16 cellular contexts compared by ENCODE assay signal in the genomic region with DNA sequence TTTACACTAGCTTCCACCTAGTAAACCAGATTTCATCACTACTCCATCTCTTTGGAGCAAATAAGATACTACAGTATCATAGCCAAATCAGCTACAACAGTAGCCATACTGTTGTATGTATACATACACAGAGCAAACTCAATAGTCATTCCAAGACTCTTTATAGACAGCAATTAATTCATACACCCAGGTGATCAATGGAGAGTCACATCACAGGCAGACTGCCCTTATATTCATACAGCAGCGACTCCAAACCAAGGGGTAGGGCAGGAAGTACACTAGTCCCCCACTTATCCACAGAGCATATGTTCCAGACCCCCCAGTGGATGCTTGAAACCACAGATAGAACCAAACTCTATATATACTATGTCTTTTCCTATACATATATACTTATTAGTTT.
A peak's percentile ranks its signal among the peaks of the same experiment; 100 is the strongest.
DNase-seq lines count a peak whose midpoint lies in the region; ATAC-seq and TF ChIP-seq lines count a peak whose summit lies in the region.
"Had no signal": no experiment of that assay in that cellular context is flagged by ENCODE, and none has a peak within 500 bp of the region (broad histone marks: within the 10 kb centered on the region; RNA-seq: fewer than 3 reads in every experiment).

No MANE protein-coding gene starts in this region.

- H3K9me3 Mint-ChIP-seq in CD4-positive, CD25-positive, alpha-beta regulatory T cell = peaks cover 0 to 1% (median 0%) of the 10 kb centered on the region in 7 donors
- H3K9me3 Mint-ChIP-seq in immature natural killer cell = no peaks in the 10 kb centered on the region
- no peaks in the 10 kb centered on the region for H3K9me3 Mint-ChIP-seq in chondrocyte (ENCODE audit: low read depth)
- H3K9me3 Mint-ChIP-seq: endodermal cell had no signal

- H3K27me3 Mint-ChIP-seq in CD4-positive, CD25-positive, alpha-beta regulatory T cell = no peaks in the 10 kb centered on the region
- H3K27me3 Mint-ChIP-seq in immature natural killer cell (ENCODE audit: low read depth in 3 of 3) (peaks cover 0 to 2% (median 0%) of the 10 kb centered on the region in 3 donors), chondrocyte (ENCODE audit: low read depth) (no peaks in the 10 kb centered on the region)

- CTCF ChIA-PET in HEK293T (lab: Yijun Ruan, JAX) = interaction anchor here (1.7 kb wide), 1 partner anchor 180 kb away, joined by 6 read pairs; no protein-coding TSS in a partner anchor

- H3K27ac Mint-ChIP-seq in CD4-positive, CD25-positive, alpha-beta regulatory T cell = peak overlapping the region; percentile 43 to 85 (median 78)
- H3K27ac Mint-ChIP-seq in immature natural killer cell (peak overlapping the region; percentile 73 to 92 (median 84)), chondrocyte (ENCODE audit: unreplicated experiment) (no peak overlapping the region)
- H3K27ac Mint-ChIP-seq: endodermal cell had no signal

- no peaks in the 10 kb centered on the region for H3K36me3 ChIP-seq in CD4-positive, CD25-positive, alpha-beta regulatory T cell (ENCODE audit: control insufficient read depth, insufficient read depth, low read length)
- H3K36me3 ChIP-seq in KOPT-K1 (ENCODE audit: insufficient read depth, low read length) = no peaks in the 10 kb centered on the region
- H3K36me3 ChIP-seq: SJCRH30 had no signal

- H3K27me3 ChIP-seq in CD4-positive, CD25-positive, alpha-beta regulatory T cell (ENCODE audit: control insufficient read depth, insufficient read depth, low read length) = no peaks in the 10 kb centered on the region
- H3K27me3 ChIP-seq: foreskin keratinocyte, SJCRH30 had no signal

- intact Hi-C loops in posterior vena cava (cut with DNase I) = no loop called here

- H3K36me3 Mint-ChIP-seq in CD4-positive, CD25-positive, alpha-beta regulatory T cell = peaks cover 12% of the 10 kb centered on the region
- H3K36me3 Mint-ChIP-seq in immature natural killer cell = no peaks in the 10 kb centered on the region
- no peaks in the 10 kb centered on the region for H3K36me3 Mint-ChIP-seq in chondrocyte (ENCODE audit: low read depth)

- TF ChIP-seq CTCF in chondrocyte (IDR thresholded peaks at IDR 0.05) = no peak

- POLR2A ChIA-PET in HEK293T (lab: Yijun Ruan, JAX) = no interaction called here

- H3K9me3 ChIP-seq in CD4-positive, CD25-positive, alpha-beta regulatory T cell (ENCODE audit: control insufficient read depth in 2 of 2, low read length in 2 of 2) = no peaks in the 10 kb centered on the region
- H3K9me3 ChIP-seq in KOPT-K1 (ENCODE audit: insufficient read depth, low read length, poor library complexity, severe bottlenecking) = peaks cover 4% of the 10 kb centered on the region
- H3K9me3 ChIP-seq: SJCRH30 had no signal

- peaks cover 29% of the 10 kb centered on the region for H3K4me1 ChIP-seq in CD4-positive, CD25-positive, alpha-beta regulatory T cell (ENCODE audit: control insufficient read depth, insufficient read depth, low read length, poor library complexity, severe bottlenecking)

- peak overlapping the region; percentile 63 for H3K27ac ChIP-seq in CD4-positive, CD25-positive, alpha-beta regulatory T cell (ENCODE audit: insufficient read depth, low read length, poor library complexity, severe bottlenecking)
- peak overlapping the region; percentile 59 for H3K27ac ChIP-seq in KOPT-K1 (ENCODE audit: low read depth, low read length, poor library complexity, severe bottlenecking)
- H3K27ac ChIP-seq: foreskin keratinocyte, SJCRH30 had no signal

- peak in 1 of 2 donors; percentile 11 for ATAC-seq in CD4-positive, CD25-positive, alpha-beta regulatory T cell (ENCODE audit: low read depth in 2 of 2)
- peak; percentile 24 for ATAC-seq in GM19035 (IDR thresholded peaks at IDR 0.05; ENCODE audit: unreplicated experiment)
- ATAC-seq: foreskin keratinocyte had no signal

- peak overlapping the region; percentile 57 for H3K4me3 ChIP-seq in CD4-positive, CD25-positive, alpha-beta regulatory T cell (ENCODE audit: low read depth, low read length)
- H3K4me3 ChIP-seq: SJCRH30 had no signal

- DNase-seq in CD4-positive, CD25-positive, alpha-beta regulatory T cell = peak in 1 of 3 donors; percentile 23
- DNase-seq in immature natural killer cell = no peak
- DNase-seq in chondrocyte (ENCODE audit: low spot score) = no peak
- no peak for DNase-seq in HEK293T (ENCODE audit: extremely low spot score)
- DNase-seq in NCI-H187 (lab: John Stamatoyannopoulos, UW) = no peak
- DNase-seq in posterior vena cava (ENCODE audit: low spot score) = no peak
- DNase-seq: activated effector memory CD4-positive, alpha-beta T cell treated with Interleukin-2 at 50 U/mL for 16 hours; C1 segment of cervical spinal cord; endodermal cell; foreskin keratinocyte; GDM1; NK-92 treated with Interleukin-12 subunit alpha and Interleukin-12 subunit beta, amount 100 ng/mL, for 24 hours; SJCRH30; stimulated activated naive CD4-positive, alpha-beta T cell had no signal

- H3K4me1 Mint-ChIP-seq in CD4-positive, CD25-positive, alpha-beta regulatory T cell = peaks cover 36 to 76% (median 61%) of the 10 kb centered on the region in 4 donors
- H3K4me1 Mint-ChIP-seq in immature natural killer cell = peaks cover 71 to 90% of the 10 kb centered on the region in 2 donors
- peaks cover 27% of the 10 kb centered on the region for H3K4me1 Mint-ChIP-seq in chondrocyte (ENCODE audit: low read depth)

- H3K4me3 Mint-ChIP-seq in CD4-positive, CD25-positive, alpha-beta regulatory T cell = peak overlapping the region in 2 of 4 donors; percentile 8 to 44
- peak overlapping the region; percentile 3 to 69 (median 48) for H3K4me3 Mint-ChIP-seq in immature natural killer cell
- H3K4me3 Mint-ChIP-seq in chondrocyte (ENCODE audit: unreplicated experiment) = no peak overlapping the region
- H3K4me3 Mint-ChIP-seq: endodermal cell had no signal

TF ChIP-seq in HEK293T, 16 proteins besides CTCF, POLR2A, EP300 and RAD21:
- TF ChIP-seq PKNOX1 (IDR thresholded peaks at IDR 0.05) (no peak), NFRKB (IDR thresholded peaks at IDR 0.05) (no peak), L3MBTL2 (conservative IDR thresholded peaks at IDR 0.05) (no peak), SUZ12 (IDR thresholded peaks at IDR 0.05) (no peak)
